ENCODE assay signal across 1 cellular context in the genomic region with DNA sequence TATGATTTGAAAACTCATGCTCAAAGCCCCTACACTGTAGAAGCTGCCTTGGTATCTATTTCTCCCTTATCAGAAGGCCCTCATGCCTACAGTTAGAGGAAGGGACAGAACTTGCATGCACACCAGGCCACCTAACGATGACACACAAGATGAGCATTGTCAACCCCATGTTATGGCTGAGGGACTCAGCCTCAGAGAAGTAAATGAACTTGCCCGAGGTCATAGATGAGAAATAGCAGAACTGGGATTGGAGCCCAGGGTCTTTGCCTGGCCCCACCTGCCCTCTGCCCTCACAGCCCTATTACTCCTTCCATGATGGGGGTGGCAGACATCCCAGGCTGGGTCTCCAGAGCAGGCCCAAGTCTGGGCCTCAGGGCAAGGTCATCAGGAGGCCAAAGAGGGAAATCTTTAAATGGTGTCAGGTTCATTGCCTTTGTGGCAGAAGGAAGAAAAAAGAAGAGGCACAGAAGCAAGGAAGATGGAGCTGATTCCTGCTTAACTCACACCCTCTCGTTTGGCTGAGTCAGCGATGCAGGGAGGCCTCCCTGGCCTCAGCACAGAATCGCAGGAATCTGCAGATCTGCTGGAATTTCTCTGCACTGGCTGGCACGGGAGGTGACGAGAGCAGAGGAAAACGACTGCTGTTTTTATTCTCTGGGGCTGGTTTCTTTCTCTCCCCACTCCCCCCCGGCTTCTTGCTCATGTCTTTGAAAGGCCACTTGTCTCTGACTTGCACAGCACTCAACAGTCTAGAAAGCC.
TF ChIP-seq lines count a peak whose summit lies in the region.

No MANE protein-coding gene starts in this region.

TF ChIP-seq in GM23338, 12 proteins besides CTCF, POLR2A, EP300 and RAD21:
- TF ChIP-seq, protein P1, sequence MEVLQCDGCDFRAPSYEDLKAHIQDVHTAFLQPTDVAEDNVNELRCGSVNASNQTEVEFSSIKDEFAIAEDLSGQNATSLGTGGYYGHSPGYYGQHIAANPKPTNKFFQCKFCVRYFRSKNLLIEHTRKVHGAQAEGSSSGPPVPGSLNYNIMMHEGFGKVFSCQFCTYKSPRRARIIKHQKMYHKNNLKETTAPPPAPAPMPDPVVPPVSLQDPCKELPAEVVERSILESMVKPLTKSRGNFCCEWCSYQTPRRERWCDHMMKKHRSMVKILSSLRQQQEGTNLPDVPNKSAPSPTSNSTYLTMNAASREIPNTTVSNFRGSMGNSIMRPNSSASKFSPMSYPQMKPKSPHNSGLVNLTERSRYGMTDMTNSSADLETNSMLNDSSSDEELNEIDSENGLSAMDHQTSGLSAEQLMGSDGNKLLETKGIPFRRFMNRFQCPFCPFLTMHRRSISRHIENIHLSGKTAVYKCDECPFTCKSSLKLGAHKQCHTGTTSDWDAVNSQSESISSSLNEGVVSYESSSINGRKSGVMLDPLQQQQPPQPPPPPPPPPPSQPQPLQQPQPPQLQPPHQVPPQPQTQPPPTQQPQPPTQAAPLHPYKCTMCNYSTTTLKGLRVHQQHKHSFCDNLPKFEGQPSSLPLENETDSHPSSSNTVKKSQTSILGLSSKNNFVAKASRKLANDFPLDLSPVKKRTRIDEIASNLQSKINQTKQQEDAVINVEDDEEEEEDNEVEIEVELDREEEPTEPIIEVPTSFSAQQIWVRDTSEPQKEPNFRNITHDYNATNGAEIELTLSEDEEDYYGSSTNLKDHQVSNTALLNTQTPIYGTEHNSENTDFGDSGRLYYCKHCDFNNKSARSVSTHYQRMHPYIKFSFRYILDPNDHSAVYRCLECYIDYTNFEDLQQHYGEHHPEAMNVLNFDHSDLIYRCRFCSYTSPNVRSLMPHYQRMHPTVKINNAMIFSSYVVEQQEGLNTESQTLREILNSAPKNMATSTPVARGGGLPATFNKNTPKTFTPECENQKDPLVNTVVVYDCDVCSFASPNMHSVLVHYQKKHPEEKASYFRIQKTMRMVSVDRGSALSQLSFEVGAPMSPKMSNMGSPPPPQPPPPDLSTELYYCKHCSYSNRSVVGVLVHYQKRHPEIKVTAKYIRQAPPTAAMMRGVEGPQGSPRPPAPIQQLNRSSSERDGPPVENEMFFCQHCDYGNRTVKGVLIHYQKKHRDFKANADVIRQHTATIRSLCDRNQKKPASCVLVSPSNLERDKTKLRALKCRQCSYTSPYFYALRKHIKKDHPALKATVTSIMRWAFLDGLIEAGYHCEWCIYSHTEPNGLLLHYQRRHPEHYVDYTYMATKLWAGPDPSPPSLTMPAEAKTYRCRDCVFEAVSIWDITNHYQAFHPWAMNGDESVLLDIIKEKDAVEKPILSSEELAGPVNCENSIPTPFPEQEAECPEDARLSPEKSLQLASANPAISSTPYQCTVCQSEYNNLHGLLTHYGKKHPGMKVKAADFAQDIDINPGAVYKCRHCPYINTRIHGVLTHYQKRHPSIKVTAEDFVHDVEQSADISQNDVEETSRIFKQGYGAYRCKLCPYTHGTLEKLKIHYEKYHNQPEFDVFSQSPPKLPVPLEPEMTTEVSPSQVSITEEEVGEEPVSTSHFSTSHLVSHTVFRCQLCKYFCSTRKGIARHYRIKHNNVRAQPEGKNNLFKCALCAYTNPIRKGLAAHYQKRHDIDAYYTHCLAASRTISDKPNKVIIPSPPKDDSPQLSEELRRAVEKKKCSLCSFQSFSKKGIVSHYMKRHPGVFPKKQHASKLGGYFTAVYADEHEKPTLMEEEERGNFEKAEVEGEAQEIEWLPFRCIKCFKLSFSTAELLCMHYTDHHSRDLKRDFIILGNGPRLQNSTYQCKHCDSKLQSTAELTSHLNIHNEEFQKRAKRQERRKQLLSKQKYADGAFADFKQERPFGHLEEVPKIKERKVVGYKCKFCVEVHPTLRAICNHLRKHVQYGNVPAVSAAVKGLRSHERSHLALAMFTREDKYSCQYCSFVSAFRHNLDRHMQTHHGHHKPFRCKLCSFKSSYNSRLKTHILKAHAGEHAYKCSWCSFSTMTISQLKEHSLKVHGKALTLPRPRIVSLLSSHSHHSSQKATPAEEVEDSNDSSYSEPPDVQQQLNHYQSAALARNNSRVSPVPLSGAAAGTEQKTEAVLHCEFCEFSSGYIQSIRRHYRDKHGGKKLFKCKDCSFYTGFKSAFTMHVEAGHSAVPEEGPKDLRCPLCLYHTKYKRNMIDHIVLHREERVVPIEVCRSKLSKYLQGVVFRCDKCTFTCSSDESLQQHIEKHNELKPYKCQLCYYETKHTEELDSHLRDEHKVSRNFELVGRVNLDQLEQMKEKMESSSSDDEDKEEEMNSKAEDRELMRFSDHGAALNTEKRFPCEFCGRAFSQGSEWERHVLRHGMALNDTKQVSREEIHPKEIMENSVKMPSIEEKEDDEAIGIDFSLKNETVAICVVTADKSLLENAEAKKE (CRISPR knock-in tag; IDR thresholded peaks at IDR 0.05), result no peak
